ENCODE assay signal across 27 cellular contexts in genomic region chr18:49364821-49365220, GRCh38.
"Had no signal": no experiment of that assay in that cellular context is flagged by ENCODE, and none has a peak within 500 bp of the region (broad histone marks: within the 10 kb centered on the region; RNA-seq: fewer than 3 reads in every experiment).

No MANE protein-coding gene starts in this region.

- H3K27me3 Mint-ChIP-seq: activated B cell treated with CpG ODN at 0.5 μM for 24 hours; activated CD4-positive, alpha-beta T cell treated with anti-CD3 and anti-CD28 coated beads, Interleukin-2, amount 10 ng/mL, durations not matched to agents 24 days and 14 days; activated CD8-positive, alpha-beta memory T cell treated with anti-CD3 and anti-CD28 coated beads, Interleukin-2, amount 10 ng/mL, durations not matched to agents 7 days and 5 days; activated naive CD8-positive, alpha-beta T cell treated with anti-CD3 and anti-CD28 coated beads for 36 hours; activated T-helper 17 cell treated with anti-CD3 and anti-CD28 coated beads, Interleukin-2, amount 50 U/mL, for 72 hours; IgD-negative memory B cell had no signal

- H3K27me3 ChIP-seq: SJSA1 had no signal

- DNase-seq: activated B cell treated with CpG ODN at 0.5 μM for 24 hours; activated CD4-positive, alpha-beta T cell treated with anti-CD3 and anti-CD28 coated beads for 1 hour; activated CD4-positive, alpha-beta T cell treated with anti-CD3 and anti-CD28 coated beads, Interleukin-2, amount 10 ng/mL, durations not matched to agents 24 days and 14 days; activated CD4-positive, alpha-beta T cell treated with anti-CD3 and anti-CD28 coated beads, Interleukin-2, amount 50 U/mL, for 48 hours; activated CD8-positive, alpha-beta memory T cell treated with anti-CD3 and anti-CD28 coated beads, Interleukin-2, amount 10 ng/mL, durations not matched to agents 7 days and 5 days; activated gamma-delta T cell; activated naive CD4-positive, alpha-beta T cell treated with anti-CD3 and anti-CD28 coated beads for 36 hours; activated naive CD8-positive, alpha-beta T cell treated with anti-CD3 and anti-CD28 coated beads for 36 hours; activated T-cell treated with anti-CD3 and anti-CD28 coated beads, Interleukin-2, amount 50 U/mL, for 4 hours; central memory CD4-positive, alpha-beta T cell; KG1; NCI-H1105; NCI-H1436; NCI-H1694 treated with DMSO at 0.1 percent for 48 hours; NCI-H2029 treated with DMSO at 0.1 percent for 48 hours; NCI-H510A treated with DMSO at 0.1 percent for 48 hours; NCI-H69; NK-92 treated with Interleukin-12 subunit alpha and Interleukin-12 subunit beta, amount 100 ng/mL, for 24 hours; OCI-M1; Right ventricle myocardium superior; RPMI8226; T-helper 9 cell had no signal

- H3K4me1 ChIP-seq: SJSA1 had no signal

- H3K27ac ChIP-seq: SJSA1 had no signal

- H3K27ac Mint-ChIP-seq: activated B cell treated with CpG ODN at 0.5 μM for 24 hours; activated CD4-positive, alpha-beta T cell treated with anti-CD3 and anti-CD28 coated beads, Interleukin-2, amount 10 ng/mL, durations not matched to agents 24 days and 14 days; activated CD8-positive, alpha-beta memory T cell treated with anti-CD3 and anti-CD28 coated beads, Interleukin-2, amount 10 ng/mL, durations not matched to agents 7 days and 5 days; activated naive CD4-positive, alpha-beta T cell treated with anti-CD3 and anti-CD28 coated beads for 36 hours; activated naive CD8-positive, alpha-beta T cell treated with anti-CD3 and anti-CD28 coated beads for 36 hours; T-helper 1 cell treated with Interleukin-12 subunit alpha and Interleukin-12 subunit beta and Interleukin-4 antibody, amounts not matched to agents 30 μg/mL and 1 μg/mL, for 36 hours had no signal

- H3K4me3 Mint-ChIP-seq: activated B cell treated with CpG ODN at 0.5 μM for 24 hours; activated CD4-positive, alpha-beta T cell treated with anti-CD3 and anti-CD28 coated beads, Interleukin-2, amount 10 ng/mL, durations not matched to agents 24 days and 14 days; activated CD8-positive, alpha-beta memory T cell treated with anti-CD3 and anti-CD28 coated beads, Interleukin-2, amount 10 ng/mL, durations not matched to agents 7 days and 5 days; activated naive CD4-positive, alpha-beta T cell treated with anti-CD3 and anti-CD28 coated beads for 36 hours; activated naive CD8-positive, alpha-beta T cell treated with anti-CD3 and anti-CD28 coated beads for 36 hours; activated T-cell treated with anti-CD3 and anti-CD28 coated beads, Interleukin-2, amount 50 U/mL, for 4 hours; activated T-helper 17 cell treated with anti-CD3 and anti-CD28 coated beads, Interleukin-2, amount 50 U/mL, for 72 hours; IgD-negative memory B cell; T-helper 1 cell treated with Interleukin-12 subunit alpha and Interleukin-12 subunit beta and Interleukin-4 antibody, amounts not matched to agents 30 μg/mL and 1 μg/mL, for 36 hours had no signal

- H3K9me3 ChIP-seq: SJSA1 had no signal

- H3K4me3 ChIP-seq: SJSA1 had no signal

- ATAC-seq: activated CD8-positive, alpha-beta memory T cell treated with anti-CD3 and anti-CD28 coated beads, Interleukin-2, amount 10 ng/mL, durations not matched to agents 7 days and 5 days; activated T-cell treated with anti-CD3 and anti-CD28 coated beads, Interleukin-2, amount 50 U/mL, for 4 hours; activated T-helper 17 cell treated with anti-CD3 and anti-CD28 coated beads, Interleukin-2, amount 50 U/mL, for 72 hours; Panc1 had no signal
